Comparison of ENCODE assay signal across 18 cellular contexts in the genomic region with DNA sequence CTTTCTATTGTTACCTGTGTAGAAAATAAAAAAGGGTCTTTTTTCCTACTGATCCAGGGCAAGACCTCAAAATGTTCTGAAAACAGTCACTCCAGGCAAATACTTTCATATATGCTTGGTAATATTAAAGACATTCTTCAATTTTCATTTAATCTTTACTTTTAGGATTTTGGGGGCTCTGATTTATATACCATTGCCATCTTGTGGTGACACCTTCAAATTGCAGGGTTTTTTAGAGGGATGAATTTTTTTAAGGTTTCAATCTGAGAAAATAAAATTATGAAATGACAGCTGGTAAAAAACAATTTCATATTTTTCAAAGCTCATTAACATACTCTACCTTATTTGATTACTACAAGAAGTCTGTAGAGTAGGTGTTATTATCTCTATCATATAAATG. TPM values are rescaled to one million over a fixed set of nuclear protein-coding genes. Genes with fewer than 3 reads are reported as not detected.
A peak's percentile ranks its signal among the peaks of the same experiment; 100 is the strongest.
DNase-seq lines count a peak whose midpoint lies in the region; ATAC-seq and TF ChIP-seq lines count a peak whose summit lies in the region.
"Had no signal": no experiment of that assay in that cellular context is flagged by ENCODE, and none has a peak within 500 bp of the region (broad histone marks: within the 10 kb centered on the region; RNA-seq: fewer than 3 reads in every experiment).

No MANE protein-coding gene starts in this region.

- no peak overlapping the region for H3K4me2 ChIP-seq in SK-N-SH
- no peak overlapping the region for H3K4me2 ChIP-seq in OCI-LY7 (ENCODE audit: low read length)
- H3K4me2 ChIP-seq: A549 had no signal

- H3K9me3 Mint-ChIP-seq in CD4-positive, alpha-beta T cell = peaks cover 4% of the 10 kb centered on the region

- no peak overlapping the region for H3K4me3 Mint-ChIP-seq in CD4-positive, alpha-beta T cell
- H3K4me3 Mint-ChIP-seq: activated CD4-positive, alpha-beta T cell treated with anti-CD3 and anti-CD28 coated beads for 36 hours; activated T-cell treated with anti-CD3 and anti-CD28 coated beads, Interleukin-2, amount 50 U/mL, for 24 hours; T-helper 17 cell had no signal

- no peaks in the 10 kb centered on the region for H3F3A ChIP-seq in SK-N-SH (replicated peaks; ENCODE audit: insufficient read depth)

- no peaks in the 10 kb centered on the region for H4K20me1 ChIP-seq in SK-N-SH (ENCODE audit: insufficient read depth)
- H4K20me1 ChIP-seq in OCI-LY7 (ENCODE audit: insufficient read depth, low read length) = no peaks in the 10 kb centered on the region

- TF ChIP-seq CTCF in SK-N-SH (IDR thresholded peaks at IDR 0.05) (peak; percentile 34; the same call in 1 of the 2 replicates), OCI-LY7 (conservative IDR thresholded peaks at IDR 0.05; ENCODE audit: low read length) (peak; percentile 54; the same call in 1 of the 2 replicates), esophagus muscularis mucosa (IDR thresholded peaks at IDR 0.05) (peak in 2 of 3 experiments; percentile 14 to 23), tibial artery (IDR thresholded peaks at IDR 0.05) (peak; percentile 8 to 13)
- TF ChIP-seq CTCF in CD4-positive, alpha-beta T cell (IDR thresholded peaks at IDR 0.05) = no peak

- POLR2A ChIA-PET in SK-N-SH (lab: Yijun Ruan, JAX) (no interaction called here), OCI-LY7 (lab: Charles Lee) (no interaction called here)
- POLR2A ChIA-PET in CD4-positive, alpha-beta T cell (lab: Charles Lee) = no interaction called here

- no peaks in the 10 kb centered on the region for H3K9me2 ChIP-seq in SK-N-SH
- H3K9me2 ChIP-seq in OCI-LY7 (ENCODE audit: insufficient read depth, low read length) = no peaks in the 10 kb centered on the region

- no peak for TF ChIP-seq POLR2A in esophagus muscularis mucosa (IDR thresholded peaks at IDR 0.05; ENCODE audit: low read depth)

- no peaks in the 10 kb centered on the region for H3K36me3 Mint-ChIP-seq in CD4-positive, alpha-beta T cell (ENCODE audit: low read depth)

- ATAC-seq in SK-N-SH treated with all-trans-retinoic acid at 6 μM for 48 hours = no peak
- no peak for ATAC-seq in CD4-positive, alpha-beta T cell (ENCODE audit: poor library complexity)
- ATAC-seq: A549; activated CD4-positive, alpha-beta T cell treated with anti-CD3 and anti-CD28 coated beads for 36 hours; esophagus mucosa; T-helper 17 cell had no signal

- no peaks in the 10 kb centered on the region for H3K27me3 Mint-ChIP-seq in CD4-positive, alpha-beta T cell

- no peak for TF ChIP-seq EP300 in SK-N-SH (IDR thresholded peaks at IDR 0.05; ENCODE audit: borderline replicate concordance in 1 of 2, low read depth in 1 of 2, low read length in 1 of 2)
- TF ChIP-seq EP300 in esophagus muscularis mucosa (IDR thresholded peaks at IDR 0.05) = no peak

- no peaks in the 10 kb centered on the region for H3K36me3 ChIP-seq in SK-N-SH (replicated peaks in 1 of 2; ENCODE audit: control insufficient read depth in 1 of 2, insufficient read depth in 2 of 2, low read length in 1 of 2)
- no peaks in the 10 kb centered on the region for H3K36me3 ChIP-seq in OCI-LY7 (ENCODE audit: insufficient read depth, low read length)
- H3K36me3 ChIP-seq in esophagus muscularis mucosa = no peaks in the 10 kb centered on the region
- no peaks in the 10 kb centered on the region for H3K36me3 ChIP-seq in tibial artery
- H3K36me3 ChIP-seq: stomach had no signal

- DNase-seq in SK-N-SH (peak; percentile 43), OCI-LY7 (ENCODE audit: low spot score) (no peak), esophagus muscularis mucosa (ENCODE audit: extremely low spot score) (no peak), tibial artery (no peak), superior temporal gyrus (ENCODE audit: extremely low spot score) (no peak), iPS-NIHi11 (ENCODE audit: low spot score) (no peak)
- DNase-seq in CD4-positive, alpha-beta T cell = no peak
- DNase-seq: activated CD4-positive, alpha-beta T cell treated with anti-CD3 and anti-CD28 coated beads for 36 hours; activated T-cell treated with anti-CD3 and anti-CD28 coated beads, Interleukin-2, amount 50 U/mL, for 24 hours; Caco-2; NCI-H2171; small intestine; stomach; T-helper 17 cell had no signal

- H3K9me3 ChIP-seq in SK-N-SH (no peaks in the 10 kb centered on the region), OCI-LY7 (ENCODE audit: low read length) (no peaks in the 10 kb centered on the region), esophagus muscularis mucosa (no peaks in the 10 kb centered on the region), tibial artery (no peaks in the 10 kb centered on the region)
- no peaks in the 10 kb centered on the region for H3K9me3 ChIP-seq in CD4-positive, alpha-beta T cell (ENCODE audit: control insufficient read depth, low read length)
- H3K9me3 ChIP-seq: A549, Caco-2 had no signal

- CTCF ChIA-PET in SK-N-SH (lab: Yijun Ruan, JAX) = interaction anchor here (0.6 to 2.2 kb wide), 16 partner anchors 9 to 219 kb away, joined by 3 to 7 read pairs (median 4); no protein-coding TSS in a partner anchor
- CTCF ChIA-PET in OCI-LY7 (lab: Charles Lee; ENCODE audit: unreplicated experiment) = no interaction called here
- CTCF ChIA-PET in CD4-positive, alpha-beta T cell (lab: Charles Lee) = no interaction called here

- no peaks in the 10 kb centered on the region for H3K79me2 ChIP-seq in SK-N-SH (ENCODE audit: insufficient read depth)
- H3K79me2 ChIP-seq in OCI-LY7 (ENCODE audit: insufficient read depth, low read depth, low read length) = no peaks in the 10 kb centered on the region

- no peak overlapping the region for H2AFZ ChIP-seq in SK-N-SH (ENCODE audit: low read depth)
- H2AFZ ChIP-seq in OCI-LY7 (ENCODE audit: low read length) = no peak overlapping the region

- no peak overlapping the region for H3K27ac Mint-ChIP-seq in CD4-positive, alpha-beta T cell
- H3K27ac Mint-ChIP-seq: activated CD4-positive, alpha-beta T cell treated with anti-CD3 and anti-CD28 coated beads for 36 hours; activated T-cell treated with anti-CD3 and anti-CD28 coated beads, Interleukin-2, amount 50 U/mL, for 24 hours; T-helper 17 cell had no signal

- H3K4me1 Mint-ChIP-seq in CD4-positive, alpha-beta T cell (ENCODE audit: low read depth) = no peaks in the 10 kb centered on the region
- H3K4me1 Mint-ChIP-seq: activated CD4-positive, alpha-beta T cell treated with anti-CD3 and anti-CD28 coated beads for 36 hours; T-helper 17 cell had no signal

- no peaks in the 10 kb centered on the region for H3K4me1 ChIP-seq in SK-N-SH (ENCODE audit: control insufficient read depth in 1 of 2, insufficient read depth in 2 of 2, low read depth in 1 of 2, low read length in 1 of 2)
- no peaks in the 10 kb centered on the region for H3K4me1 ChIP-seq in OCI-LY7 (ENCODE audit: insufficient read depth, low read length, poor library complexity, severe bottlenecking)
- no peaks in the 10 kb centered on the region for H3K4me1 ChIP-seq in esophagus muscularis mucosa
- H3K4me1 ChIP-seq in tibial artery = no peaks in the 10 kb centered on the region
- H3K4me1 ChIP-seq: A549, Caco-2, stomach had no signal

- intact Hi-C loops in OCI-LY7 (cut with micrococcal nuclease; ENCODE audit: unreplicated experiment) = no loop called here
- intact Hi-C loops in esophagus muscularis mucosa (cut with DNase I) = no loop called here
- intact Hi-C loops in tibial artery (cut with DNase I; ENCODE audit: low total_unique reads) = no loop called here
- intact Hi-C loops in CD4-positive, alpha-beta T cell (cut with DNase I, micrococcal nuclease) = no loop called here

- TF ChIP-seq RAD21 in SK-N-SH (IDR thresholded peaks at IDR 0.05; ENCODE audit: low read length) = peak; percentile 47; the same call in 1 of the 2 replicates

- no peak overlapping the region; a peak in 1 of 4 replicates for H3K4me3 ChIP-seq in SK-N-SH (ENCODE audit: low read depth in 2 of 2, low read length in 1 of 2)
- H3K4me3 ChIP-seq in OCI-LY7 (ENCODE audit: low read depth, low read length, poor library complexity, severe bottlenecking) = no peak overlapping the region
- H3K4me3 ChIP-seq in esophagus muscularis mucosa = no peak overlapping the region
- H3K4me3 ChIP-seq in tibial artery = no peak overlapping the region
- H3K4me3 ChIP-seq: A549, stomach had no signal

- no peak overlapping the region for H3K9ac ChIP-seq in SK-N-SH

- no TSS peak for BruUV-seq in OCI-LY7 (replicated peaks; lab: Mats Ljungman, UMichigan)

- no peaks in the 10 kb centered on the region for H3K27me3 ChIP-seq in SK-N-SH (ENCODE audit: insufficient read depth)
- no peaks in the 10 kb centered on the region for H3K27me3 ChIP-seq in esophagus muscularis mucosa
- H3K27me3 ChIP-seq in tibial artery = no peaks in the 10 kb centered on the region
- no peaks in the 10 kb centered on the region for H3K27me3 ChIP-seq in CD4-positive, alpha-beta T cell (ENCODE audit: control insufficient read depth, insufficient read depth, low read length)
- H3K27me3 ChIP-seq: stomach had no signal

- H3K27ac ChIP-seq in SK-N-SH (ENCODE audit: low read depth in 2 of 2, low read length in 1 of 2) = no peak overlapping the region
- H3K27ac ChIP-seq in OCI-LY7 (ENCODE audit: low read depth, low read length, poor library complexity, severe bottlenecking) = no peak overlapping the region
- H3K27ac ChIP-seq in esophagus muscularis mucosa (replicated peaks in 1 of 4) = no peak overlapping the region
- no peak overlapping the region for H3K27ac ChIP-seq in tibial artery
- no peak overlapping the region for H3K27ac ChIP-seq in CD4-positive, alpha-beta T cell (ENCODE audit: low read depth, low read length)
- H3K27ac ChIP-seq: A549, stomach had no signal

TF ChIP-seq in SK-N-SH, 30 proteins besides CTCF, POLR2A, EP300 and RAD21 (continues in another document):
- no peak for TF ChIP-seq GABPA (IDR thresholded peaks at IDR 0.05; ENCODE audit: low read depth)

TF ChIP-seq in SK-N-SH treated with all-trans-retinoic acid at 6 μM for 48 hours, 23 proteins besides CTCF, POLR2A, EP300 and RAD21 (continues in another document):
- TF ChIP-seq ARNTL (CRISPR knock-in tag; IDR thresholded peaks at IDR 0.05; ENCODE audit: borderline replicate concordance, low read depth) (no peak), OSR1 (CRISPR knock-in tag; IDR thresholded peaks at IDR 0.05) (no peak), ISL1 (CRISPR knock-in tag; IDR thresholded peaks at IDR 0.05) (no peak), ZNF565 (CRISPR knock-in tag; conservative IDR thresholded peaks at IDR 0.05; ENCODE audit: low read depth) (no peak)

RNA-seq across cellular contexts. Expression of a gene that starts 26.8 kb away (rescaled TPM):
- 0.02 TPM in 2 replicates for polyA plus RNA-seq in SK-N-SH (2012; rRNA removed)
- 0.01 and 0.04 TPM in 2 replicates for polyA plus RNA-seq in SK-N-SH (2012; cell fraction: cytosol; rRNA removed)
- 0.05 TPM in 1 of 2 replicates, not detected in the other for polyA plus RNA-seq in SK-N-SH (2012; cell fraction: nucleus; rRNA removed)
- not detected in 2 replicates for total RNA-seq in OCI-LY7 (2014; rRNA removed; shearing (Covaris generic))
- total RNA-seq in OCI-LY7 (2022) (not detected in 2 replicates), esophagus muscularis mucosa (10 to 100 TPM in 2 of 4 donors, 1 to 10 TPM in 2; 6.2 to 14.5 (median 9.6) TPM)
- total RNA-seq in CD4-positive, alpha-beta T cell = not detected
- total RNA-seq: activated CD4-positive, alpha-beta T cell treated with anti-CD3 and anti-CD28 coated beads for 36 hours; M059J; T-helper 17 cell had no signal

Comparison
In these comparisons a context has a peak if more than half of its experiments do, and no peak if none do; other contexts are left out.
1. RNA of a gene that starts 26.8 kb away (total RNA-seq): 6.2 to 14.5 TPM in esophagus muscularis mucosa; not detected in OCI-LY7 and not detected in CD4-positive, alpha-beta T cell; every median in the first group is over 4 times any median in the second.